ENCODE assay signal across 2 cellular contexts in genomic region chr20:60105404-60105803, GRCh38.
TF ChIP-seq lines count a peak whose summit lies in the region.

No MANE protein-coding gene starts in this region.

TF ChIP-seq in HEK293, 187 proteins besides CTCF, POLR2A, EP300 and RAD21 (continued from another document):
- TF ChIP-seq ATF2 (tag by site-specific recombination; IDR thresholded peaks at IDR 0.05; ENCODE audit: low read depth) (peak; percentile 66; the same call in 1 of the 2 replicates), ZNF292 (tag by site-specific recombination; IDR thresholded peaks at IDR 0.05; ENCODE audit: borderline replicate concordance, low read depth) (no peak), GLI2 (tag by site-specific recombination; IDR thresholded peaks at IDR 0.05; ENCODE audit: borderline replicate concordance, low read depth) (no peak)

TF ChIP-seq in WTC11, 78 proteins besides CTCF, POLR2A, EP300 and RAD21 (continued from another document):
- TF ChIP-seq, protein P1, sequence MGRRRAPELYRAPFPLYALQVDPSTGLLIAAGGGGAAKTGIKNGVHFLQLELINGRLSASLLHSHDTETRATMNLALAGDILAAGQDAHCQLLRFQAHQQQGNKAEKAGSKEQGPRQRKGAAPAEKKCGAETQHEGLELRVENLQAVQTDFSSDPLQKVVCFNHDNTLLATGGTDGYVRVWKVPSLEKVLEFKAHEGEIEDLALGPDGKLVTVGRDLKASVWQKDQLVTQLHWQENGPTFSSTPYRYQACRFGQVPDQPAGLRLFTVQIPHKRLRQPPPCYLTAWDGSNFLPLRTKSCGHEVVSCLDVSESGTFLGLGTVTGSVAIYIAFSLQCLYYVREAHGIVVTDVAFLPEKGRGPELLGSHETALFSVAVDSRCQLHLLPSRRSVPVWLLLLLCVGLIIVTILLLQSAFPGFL (CRISPR knock-in tag; IDR thresholded peaks at IDR 0.05; ENCODE audit: borderline replicate concordance), result no peak
TF ChIP-seq in WTC11: peak in this region for 0.
